ENCODE assay signal across 21 cellular contexts in genomic region chr5:160081495-160081894, GRCh38.
"Had no signal": no experiment of that assay in that cellular context is flagged by ENCODE, and none has a peak within 500 bp of the region (broad histone marks: within the 10 kb centered on the region; RNA-seq: fewer than 3 reads in every experiment).

No MANE protein-coding gene starts in this region.

- H3K9me3 Mint-ChIP-seq: activated B cell treated with CpG ODN at 0.5 μM for 24 hours; activated CD8-positive, alpha-beta T cell treated with anti-CD3 and anti-CD28 coated beads for 36 hours; activated T-cell treated with anti-CD3 and anti-CD28 coated beads, Interleukin-2, amount 50 U/mL, for 4 hours; activated T-helper 17 cell treated with anti-CD3 and anti-CD28 coated beads, Interleukin-2, amount 50 U/mL, for 72 hours; central memory CD8-positive, alpha-beta T cell; natural killer cell treated with Interleukin-12 subunit alpha and Interleukin-12 subunit beta and Interleukin-15 and Interleukin-18, amount 100 ng/mL, for 72 hours had no signal

- FAIRE-seq: colon, urothelium cell line had no signal

- H3K9me3 ChIP-seq: breast epithelium, gastrocnemius medialis, mucosa of descending colon, right lobe of liver, testis, transverse colon had no signal

- H3K36me3 Mint-ChIP-seq: natural killer cell treated with Interleukin-12 subunit alpha and Interleukin-12 subunit beta and Interleukin-15 and Interleukin-18, amount 100 ng/mL, for 72 hours had no signal

- DNase-seq: activated B cell treated with CpG ODN at 0.5 μM for 24 hours; activated CD4-positive, alpha-beta T cell treated with anti-CD3 and anti-CD28 coated beads, Interleukin-2, amount 50 U/mL, for 1 hour; activated gamma-delta T cell treated with Interleukin-2 at 50 U/mL for 16 hours; activated naive CD4-positive, alpha-beta T cell treated with anti-CD3 and anti-CD28 coated beads, Interleukin-2, amount 50 U/mL, for 16 hours; activated T-cell treated with anti-CD3 and anti-CD28 coated beads, Interleukin-2, amount 50 U/mL, for 4 hours; amniotic stem cell; effector CD8-positive, alpha-beta T cell; gastrocnemius medialis; right lobe of liver; stimulated activated CD4-positive, alpha-beta T cell treated with anti-CD3 and anti-CD28 coated beads, Interleukin-4, amount 100 ng/mL, for 1 hour had no signal

- H3K4me1 Mint-ChIP-seq: activated T-helper 17 cell treated with anti-CD3 and anti-CD28 coated beads, Interleukin-2, amount 50 U/mL, for 72 hours; central memory CD8-positive, alpha-beta T cell had no signal

- H3K27ac ChIP-seq: breast epithelium, gastrocnemius medialis, right lobe of liver, testis, transverse colon had no signal

- H3K4me1 ChIP-seq: breast epithelium, gastrocnemius medialis, right lobe of liver, testis had no signal

- ATAC-seq: activated T-cell treated with anti-CD3 and anti-CD28 coated beads, Interleukin-2, amount 50 U/mL, for 4 hours; activated T-helper 17 cell treated with anti-CD3 and anti-CD28 coated beads, Interleukin-2, amount 50 U/mL, for 72 hours; natural killer cell treated with Interleukin-12 subunit alpha and Interleukin-12 subunit beta and Interleukin-15 and Interleukin-18, amount 100 ng/mL, for 72 hours; stimulated activated naive CD8-positive, alpha-beta T cell treated with anti-CD3 and anti-CD28 coated beads, Interleukin-15, Interleukin-2, amounts not matched to agents 100 U/mL and 50 U/mL, for 24 hours had no signal

- H3K27me3 ChIP-seq: breast epithelium, gastrocnemius medialis, right lobe of liver, testis, transverse colon had no signal

- H3K4me3 Mint-ChIP-seq: activated B cell treated with CpG ODN at 0.5 μM for 24 hours; activated CD8-positive, alpha-beta T cell treated with anti-CD3 and anti-CD28 coated beads for 36 hours; activated T-cell treated with anti-CD3 and anti-CD28 coated beads, Interleukin-2, amount 50 U/mL, for 4 hours; activated T-helper 17 cell treated with anti-CD3 and anti-CD28 coated beads, Interleukin-2, amount 50 U/mL, for 72 hours; central memory CD8-positive, alpha-beta T cell; natural killer cell treated with Interleukin-12 subunit alpha and Interleukin-12 subunit beta and Interleukin-15 and Interleukin-18, amount 100 ng/mL, for 72 hours had no signal

- H3K4me3 ChIP-seq: breast epithelium, gastrocnemius medialis, mucosa of descending colon, right lobe of liver, testis, transverse colon had no signal

- H3K27ac Mint-ChIP-seq: activated B cell treated with CpG ODN at 0.5 μM for 24 hours; activated CD8-positive, alpha-beta T cell treated with anti-CD3 and anti-CD28 coated beads for 36 hours; activated T-helper 17 cell treated with anti-CD3 and anti-CD28 coated beads, Interleukin-2, amount 50 U/mL, for 72 hours; natural killer cell treated with Interleukin-12 subunit alpha and Interleukin-12 subunit beta and Interleukin-15 and Interleukin-18, amount 100 ng/mL, for 72 hours had no signal

- H3K36me3 ChIP-seq: breast epithelium, right lobe of liver had no signal

- H3K27me3 Mint-ChIP-seq: activated B cell treated with CpG ODN at 0.5 μM for 24 hours; activated CD8-positive, alpha-beta T cell treated with anti-CD3 and anti-CD28 coated beads for 36 hours; activated T-helper 17 cell treated with anti-CD3 and anti-CD28 coated beads, Interleukin-2, amount 50 U/mL, for 72 hours; central memory CD8-positive, alpha-beta T cell; natural killer cell treated with Interleukin-12 subunit alpha and Interleukin-12 subunit beta and Interleukin-15 and Interleukin-18, amount 100 ng/mL, for 72 hours had no signal
